ENCODE assay signal across 8 cellular contexts in the genomic region with DNA sequence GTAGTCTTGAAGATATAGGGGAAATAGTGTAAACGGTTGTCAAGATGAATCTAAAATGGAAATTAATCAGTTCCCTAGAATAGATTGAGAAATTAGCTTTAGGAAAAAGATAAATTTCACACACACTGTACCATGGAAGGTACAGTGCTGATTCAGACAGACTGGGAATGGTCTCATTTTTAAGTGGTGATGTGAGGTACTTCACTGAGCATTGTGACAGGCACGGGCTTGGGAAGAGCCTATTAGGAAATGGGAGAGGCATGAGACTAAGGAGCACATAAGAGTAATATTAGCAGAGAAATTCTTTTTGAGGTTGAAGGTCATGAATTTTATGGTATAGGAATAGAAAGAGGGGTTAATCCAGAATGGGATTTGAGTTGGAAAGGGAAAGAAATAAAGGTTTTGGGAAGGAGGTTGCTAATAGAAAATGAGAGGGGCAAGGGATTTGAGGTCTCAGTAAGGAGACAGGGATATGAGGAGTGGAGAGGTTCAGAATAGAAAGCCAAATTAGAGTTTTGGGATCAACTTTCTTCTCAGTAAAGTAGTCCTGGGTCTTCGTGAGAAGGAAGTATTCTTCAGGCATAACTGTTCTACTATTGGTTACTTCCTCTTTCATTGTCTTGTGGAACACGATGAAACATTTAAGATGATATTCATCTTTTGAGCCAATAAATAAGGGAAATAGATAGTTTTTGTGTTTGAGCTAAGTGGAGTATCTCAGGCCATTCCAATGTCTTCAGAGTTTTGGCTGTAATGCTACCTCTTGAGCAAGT.
DNase-seq lines count a peak whose midpoint lies in the region; ATAC-seq and TF ChIP-seq lines count a peak whose summit lies in the region.
"Not testable (repeated sequence)": the region's sequence is repeated elsewhere in the genome, so short reads cannot be mapped to it uniquely, and the experiment has no call there.

No MANE protein-coding gene starts in this region.

- H3K4me1 ChIP-seq in ACC112 (ENCODE audit: control insufficient read depth, insufficient read depth, low read length, unreplicated experiment), result peaks cover 20% of the 10 kb centered on the region
- H3K4me1 ChIP-seq in PC-3 (ENCODE audit: insufficient read depth, low read length); foreskin keratinocyte; mesenchymal stem cell (ENCODE audit: control insufficient read depth, insufficient read depth, low read depth, low read length); subcutaneous abdominal adipose tissue (ENCODE audit: control insufficient read depth in 5 of 5, insufficient read depth in 5 of 5, low read length in 5 of 5): not testable (repeated sequence)

- not testable (repeated sequence) for H4K20me1 ChIP-seq in PC-3 (ENCODE audit: low read length)

- not testable (repeated sequence) for H3K27me3 Mint-ChIP-seq in activated T-helper 17 cell treated with anti-CD3 and anti-CD28 coated beads, Interleukin-2, amount 50 U/mL, for 72 hours

- not testable (repeated sequence) for H2BK15ac ChIP-seq in mesenchymal stem cell (ENCODE audit: low read depth, poor library complexity, severe bottlenecking)

- not testable (repeated sequence) for H2BK5ac ChIP-seq in mesenchymal stem cell (ENCODE audit: low read depth, low read length, poor library complexity, severe bottlenecking)

- WGBS in mesenchymal stem cell, result 91% methylated on average over 2 of the region's 4 CpGs

- H3K4ac ChIP-seq in mesenchymal stem cell (ENCODE audit: low read depth in 1 of 2, low read length in 2 of 2), result not testable (repeated sequence)

- CTCF ChIA-PET in PC-3 (lab: Charles Lee), result not testable (repeated sequence)

- not testable (repeated sequence) for H3K9me3 ChIP-seq in PC-3 (ENCODE audit: low read length); mesenchymal stem cell (ENCODE audit: control insufficient read depth, low read length); subcutaneous abdominal adipose tissue (ENCODE audit: control insufficient read depth in 5 of 5, low read length in 5 of 5)

- not testable (repeated sequence) for H3K18ac ChIP-seq in mesenchymal stem cell (ENCODE audit: low read depth in 1 of 2, low read length in 2 of 2)

- H4K91ac ChIP-seq in mesenchymal stem cell (ENCODE audit: low read length), result not testable (repeated sequence)

- ATAC-seq in GM21737 (IDR thresholded peaks at IDR 0.05; ENCODE audit: unreplicated experiment) (peak; percentile 59), PC-3 (peak; percentile 43; the same call in 1 of the 2 replicates), foreskin keratinocyte (peak; percentile 86)
- ATAC-seq in activated T-helper 17 cell treated with anti-CD3 and anti-CD28 coated beads, Interleukin-2, amount 50 U/mL, for 72 hours (replicated peaks), result not testable (repeated sequence)

- not testable (repeated sequence) for H3F3A ChIP-seq in PC-3 (ENCODE audit: low read length, unreplicated experiment)

- H4K8ac ChIP-seq in mesenchymal stem cell (ENCODE audit: low read length), result not testable (repeated sequence)

- H3K27ac Mint-ChIP-seq in activated T-helper 17 cell treated with anti-CD3 and anti-CD28 coated beads, Interleukin-2, amount 50 U/mL, for 72 hours, result peak overlapping the region; percentile 64

- H3K4me2 ChIP-seq in PC-3 (ENCODE audit: low read length); mesenchymal stem cell (ENCODE audit: low read length, poor library complexity, severe bottlenecking): not testable (repeated sequence)

- H3K9ac ChIP-seq in PC-3 (ENCODE audit: low read length); subcutaneous abdominal adipose tissue (ENCODE audit: low read length in 5 of 5): not testable (repeated sequence)
- peak overlapping the region; percentile 36 for H3K9ac ChIP-seq in mesenchymal stem cell (ENCODE audit: low read length)

- peaks cover 34% of the 10 kb centered on the region for H3K36me3 Mint-ChIP-seq in activated T-helper 17 cell treated with anti-CD3 and anti-CD28 coated beads, Interleukin-2, amount 50 U/mL, for 72 hours (ENCODE audit: low read depth)

- TF ChIP-seq CTCF in PC-3 (conservative IDR thresholded peaks at IDR 0.05; ENCODE audit: low read depth, low read length); foreskin keratinocyte (conservative IDR thresholded peaks at IDR 0.05): not testable (repeated sequence)

- not testable (repeated sequence) for H3K79me1 ChIP-seq in mesenchymal stem cell (replicated peaks; ENCODE audit: low read length, poor library complexity, severe bottlenecking)

- H3K79me2 ChIP-seq in ACC112 (ENCODE audit: control insufficient read depth, insufficient read depth, low read length, unreplicated experiment) (peaks cover 12% of the 10 kb centered on the region), PC-3 (ENCODE audit: low read length) (peaks cover 42% of the 10 kb centered on the region)

- H3K23ac ChIP-seq in mesenchymal stem cell (ENCODE audit: low read length in 2 of 2), result not testable (repeated sequence)

- not testable (repeated sequence) for H2BK12ac ChIP-seq in mesenchymal stem cell (ENCODE audit: low read length in 2 of 2)

- POLR2A ChIA-PET in PC-3 (lab: Charles Lee; ENCODE audit: unreplicated experiment), result not testable (repeated sequence)

- H2AK5ac ChIP-seq in mesenchymal stem cell (ENCODE audit: low read length, severe bottlenecking), result not testable (repeated sequence)

- not testable (repeated sequence) for H3K14ac ChIP-seq in mesenchymal stem cell (ENCODE audit: low read length in 2 of 2)

- DNase-seq in Kasumi-1 (lab: John Stamatoyannopoulos, UW) (peak; percentile 41 to 53), foreskin keratinocyte (peak in 1 of 2 donors; percentile 31), mesenchymal stem cell (peak; percentile 5)
- DNase-seq in PC-3, result not testable (repeated sequence)

- not testable (repeated sequence) for H3K4me1 Mint-ChIP-seq in activated T-helper 17 cell treated with anti-CD3 and anti-CD28 coated beads, Interleukin-2, amount 50 U/mL, for 72 hours

- H2BK120ac ChIP-seq in mesenchymal stem cell (ENCODE audit: low read depth, low read length), result not testable (repeated sequence)

- not testable (repeated sequence) for H3K4me3 Mint-ChIP-seq in activated T-helper 17 cell treated with anti-CD3 and anti-CD28 coated beads, Interleukin-2, amount 50 U/mL, for 72 hours

- not testable (repeated sequence) for H2AFZ ChIP-seq in ACC112 (ENCODE audit: low read length, unreplicated experiment); PC-3 (ENCODE audit: low read length); mesenchymal stem cell (ENCODE audit: low read depth, low read length)

- peak overlapping the region; percentile 83 for H3K27ac ChIP-seq in ACC112 (ENCODE audit: low read depth, low read length)
- not testable (repeated sequence) for H3K27ac ChIP-seq in PC-3 (ENCODE audit: low read length); foreskin keratinocyte; mesenchymal stem cell (ENCODE audit: low read length, poor library complexity, severe bottlenecking)
- peak overlapping the region; percentile 13 for H3K27ac ChIP-seq in subcutaneous abdominal adipose tissue (ENCODE audit: low read depth, low read length)

- BruUV-seq in PC-3 (replicated peaks; lab: Mats Ljungman, UMichigan), result not testable (repeated sequence)

- H3K4me3 ChIP-seq in ACC112 (ENCODE audit: low read depth, low read length), result peak overlapping the region; percentile 19; the same call in 1 of the 2 replicates
- H3K4me3 ChIP-seq in PC-3 (ENCODE audit: low read length); mesenchymal stem cell (ENCODE audit: insufficient read depth in 1 of 2, low read depth in 1 of 2, low read length in 2 of 2); subcutaneous abdominal adipose tissue (ENCODE audit: low read depth in 1 of 5, low read length in 5 of 5): not testable (repeated sequence)

- intact Hi-C loops in PC-3 (cut with micrococcal nuclease), result loop anchor here (10.0 kb wide), 1 partner anchor 56 kb away; no protein-coding TSS in a partner anchor

- H3K9me3 Mint-ChIP-seq in activated T-helper 17 cell treated with anti-CD3 and anti-CD28 coated beads, Interleukin-2, amount 50 U/mL, for 72 hours, result not testable (repeated sequence)

- H3K36me3 ChIP-seq in ACC112 (ENCODE audit: insufficient read depth, low read length); PC-3 (ENCODE audit: low read depth, low read length); mesenchymal stem cell (ENCODE audit: control insufficient read depth in 1 of 2, insufficient read depth in 2 of 2, low read depth in 1 of 2, low read length in 2 of 2); subcutaneous abdominal adipose tissue (ENCODE audit: control insufficient read depth in 5 of 5, insufficient read depth in 5 of 5, low read length in 5 of 5): not testable (repeated sequence)

- not testable (repeated sequence) for H3K9me2 ChIP-seq in PC-3 (replicated peaks; ENCODE audit: low read length)

- H3K27me3 ChIP-seq in ACC112 (ENCODE audit: insufficient read depth, low read length); PC-3 (ENCODE audit: low read length); foreskin keratinocyte; mesenchymal stem cell (ENCODE audit: control insufficient read depth in 1 of 2, insufficient read depth in 1 of 2, low read length in 2 of 2); subcutaneous abdominal adipose tissue (ENCODE audit: control insufficient read depth in 5 of 5, insufficient read depth in 4 of 5, low read length in 5 of 5): not testable (repeated sequence)
